In the genomic region with DNA sequence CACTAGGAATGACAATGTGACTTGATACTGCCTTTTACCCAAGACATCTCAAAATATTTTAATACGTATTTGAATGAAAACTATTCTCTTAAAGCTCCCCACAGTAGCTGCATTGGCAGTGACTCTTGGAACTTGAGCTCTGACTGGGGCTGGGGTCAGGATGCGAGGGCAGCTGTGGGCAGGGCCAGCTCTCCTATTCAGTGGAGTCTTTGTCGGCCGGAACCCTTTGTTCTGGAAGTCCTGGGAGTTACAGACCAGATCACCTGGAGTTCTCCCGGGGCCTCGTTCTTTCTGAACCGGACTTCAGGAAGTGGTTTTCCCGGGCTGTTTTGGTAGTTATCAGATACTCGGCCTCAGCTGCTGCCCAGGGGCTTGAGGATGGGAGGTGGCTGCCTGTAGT, we compare ENCODE assay signal across 12 cellular contexts.
"Had no signal": no experiment of that assay in that cellular context is flagged by ENCODE, and none has a peak within 500 bp of the region (broad histone marks: within the 10 kb centered on the region; RNA-seq: fewer than 3 reads in every experiment).

No MANE protein-coding gene starts in this region.

- H3K27ac Mint-ChIP-seq: activated CD4-positive, alpha-beta memory T cell treated with anti-CD3 and anti-CD28 coated beads for 36 hours; activated naive CD4-positive, alpha-beta T cell treated with anti-CD3 and anti-CD28 coated beads, Interleukin-2, amount 50 U/mL, for 72 hours; nephron progenitor cell; stimulated activated memory B cell treated with anti-CD40 and anti-IgM and Interleukin-4, amounts not matched to agents 10 μg/mL and 1 μg/mL and 100 μg/mL, for 72 hours had no signal

- H3K4me3 Mint-ChIP-seq: activated CD4-positive, alpha-beta memory T cell treated with anti-CD3 and anti-CD28 coated beads for 36 hours; activated T-cell treated with anti-CD3 and anti-CD28 coated beads, Interleukin-2, amount 50 U/mL, for 4 hours; nephron progenitor cell; stimulated activated memory B cell treated with anti-CD40 and anti-IgM and Interleukin-4, amounts not matched to agents 10 μg/mL and 1 μg/mL and 100 μg/mL, for 72 hours had no signal

- H3K36me3 Mint-ChIP-seq: activated CD4-positive, alpha-beta memory T cell treated with anti-CD3 and anti-CD28 coated beads for 36 hours; activated naive CD4-positive, alpha-beta T cell treated with anti-CD3 and anti-CD28 coated beads, Interleukin-2, amount 50 U/mL, for 72 hours; stimulated activated memory B cell treated with anti-CD40 and anti-IgM and Interleukin-4, amounts not matched to agents 10 μg/mL and 1 μg/mL and 100 μg/mL, for 72 hours had no signal

- ATAC-seq: activated naive CD4-positive, alpha-beta T cell treated with anti-CD3 and anti-CD28 coated beads, Interleukin-2, amount 50 U/mL, for 72 hours; activated T-cell treated with anti-CD3 and anti-CD28 coated beads, Interleukin-2, amount 50 U/mL, for 4 hours; stimulated activated memory B cell treated with anti-CD40 and anti-IgM and Interleukin-4, amounts not matched to agents 10 μg/mL and 1 μg/mL and 100 μg/mL, for 72 hours had no signal

- H3K27me3 Mint-ChIP-seq: activated CD4-positive, alpha-beta memory T cell treated with anti-CD3 and anti-CD28 coated beads for 36 hours; stimulated activated memory B cell treated with anti-CD40 and anti-IgM and Interleukin-4, amounts not matched to agents 10 μg/mL and 1 μg/mL and 100 μg/mL, for 72 hours had no signal

- H3K9me3 Mint-ChIP-seq: activated CD4-positive, alpha-beta memory T cell treated with anti-CD3 and anti-CD28 coated beads for 36 hours; activated naive CD4-positive, alpha-beta T cell treated with anti-CD3 and anti-CD28 coated beads, Interleukin-2, amount 50 U/mL, for 72 hours; activated T-cell treated with anti-CD3 and anti-CD28 coated beads, Interleukin-2, amount 50 U/mL, for 4 hours; nephron progenitor cell; stimulated activated memory B cell treated with anti-CD40 and anti-IgM and Interleukin-4, amounts not matched to agents 10 μg/mL and 1 μg/mL and 100 μg/mL, for 72 hours had no signal

- DNase-seq: activated CD4-positive, alpha-beta memory T cell treated with anti-CD3 and anti-CD28 coated beads for 36 hours; activated CD4-positive, alpha-beta T cell treated with anti-CD3 and anti-CD28 coated beads for 1 hour; activated gamma-delta T cell; activated T-cell treated with anti-CD3 and anti-CD28 coated beads, Interleukin-2, amount 50 U/mL, for 4 hours; esophagus squamous epithelium; mesenchymal stem cell; nephron progenitor cell; stimulated activated CD4-positive, alpha-beta T cell treated with anti-CD3 and anti-CD28 coated beads, Interleukin-2, amount 100 ng/mL, for 48 hours; thyroid gland; uterus had no signal
